ENCODE assay signal across 26 cellular contexts in the genomic region with DNA sequence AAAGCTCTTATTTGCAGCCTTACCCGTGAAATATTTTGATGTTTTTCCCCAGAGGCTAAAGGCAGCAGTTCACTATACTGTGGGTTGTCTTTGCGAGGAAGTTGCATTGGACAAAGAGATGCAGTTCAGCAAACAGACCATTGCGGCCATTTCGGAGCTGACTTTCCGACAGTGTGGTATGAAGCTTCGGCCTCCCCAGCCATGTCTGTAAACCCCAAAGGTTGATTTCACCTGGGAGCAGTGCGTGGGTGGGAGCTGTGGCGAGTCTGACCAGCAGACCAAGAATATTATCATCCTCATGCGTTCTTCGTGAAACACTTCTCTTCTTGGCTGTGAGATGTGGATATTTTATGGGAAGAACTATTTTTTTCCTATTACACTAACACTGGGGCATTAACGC. TPM values are rescaled to one million over a fixed set of nuclear protein-coding genes. Genes with fewer than 3 reads are reported as not detected.
DNase-seq lines count a peak whose midpoint lies in the region; ATAC-seq, FAIRE-seq and TF ChIP-seq lines count a peak whose summit lies in the region.
"Had no signal": no experiment of that assay in that cellular context is flagged by ENCODE, and none has a peak within 500 bp of the region (broad histone marks: within the 10 kb centered on the region; RNA-seq: fewer than 3 reads in every experiment).

No MANE protein-coding gene starts in this region.

- no peaks in the 10 kb centered on the region for H3K27me3 ChIP-seq in BLaER1 treated with 17β-estradiol and CSF1 and Interleukin-3, amounts not matched to agents 10 nM and 100 nM
- H3K27me3 ChIP-seq in Karpas-422 (ENCODE audit: low read length) (no peaks in the 10 kb centered on the region; the same call in 1 of the 2 replicates), K562 (ENCODE audit: control insufficient read depth in 2 of 2, insufficient read depth in 2 of 2, low read length in 2 of 2) (no peaks in the 10 kb centered on the region), neural progenitor cell (no peaks in the 10 kb centered on the region)
- H3K27me3 ChIP-seq: Peyer's patch had no signal

- TF ChIP-seq EP300 in K562 (IDR thresholded peaks at IDR 0.05; ENCODE audit: low read length), result no peak

- H3K4me3 Mint-ChIP-seq in neural progenitor cell, result no peak overlapping the region
- no peak overlapping the region for H3K4me3 Mint-ChIP-seq in natural killer cell treated with Interleukin-12 subunit alpha and Interleukin-12 subunit beta and Interleukin-15 and Interleukin-18, amount 100 ng/mL, for 72 hours
- H3K4me3 Mint-ChIP-seq: HFFc6 had no signal

- H3K4me2 ChIP-seq in BLaER1 treated with 17β-estradiol and CSF1 and Interleukin-3, amounts not matched to agents 10 nM and 100 nM, result peak overlapping the region in 8 of 11 experiments; percentile 88 to 98 (median 91); a peak in 15 of 22 replicates
- H3K4me2 ChIP-seq in Karpas-422 (ENCODE audit: low read depth, low read length, poor library complexity, severe bottlenecking), result peak overlapping the region; percentile 86
- no peak overlapping the region for H3K4me2 ChIP-seq in K562 (ENCODE audit: insufficient read depth, low read length)
- no peak overlapping the region for H3K4me2 ChIP-seq in neural progenitor cell

- H3K9me1 ChIP-seq in K562 (ENCODE audit: control insufficient read depth, insufficient read depth, low read length), result peaks cover 3% of the 10 kb centered on the region

- H3K4me3 ChIP-seq in BLaER1 treated with 17β-estradiol and CSF1 and Interleukin-3, amounts not matched to agents 10 nM and 100 nM, result no peak overlapping the region
- H3K4me3 ChIP-seq in Karpas-422 (ENCODE audit: low read length) (no peak overlapping the region), K562 (no peak overlapping the region), neural progenitor cell (no peak overlapping the region)
- H3K4me3 ChIP-seq: HAP-1, Peyer's patch had no signal

- no peak for TF ChIP-seq POLR2A in K562 (conservative IDR thresholded peaks at IDR 0.05)

- in situ Hi-C loops in K562 (cut with MboI), result loop anchor here (5.0 kb wide), 1 partner anchor 59 kb away; no protein-coding TSS in a partner anchor

- no peaks in the 10 kb centered on the region for H3K9me2 ChIP-seq in Karpas-422 (replicated peaks; ENCODE audit: insufficient read depth, low read length)

- no peak overlapping the region for H3K27ac ChIP-seq in BLaER1 treated with 17β-estradiol and CSF1 and Interleukin-3, amounts not matched to agents 10 nM and 100 nM
- H3K27ac ChIP-seq in Karpas-422 (ENCODE audit: low read length) (no peak overlapping the region; the same call in 1 of the 2 replicates), K562 (ENCODE audit: extremely low read depth, low read depth, low read length) (no peak overlapping the region), neural progenitor cell (no peak overlapping the region)
- H3K27ac ChIP-seq: C4-2B, HL-60, Peyer's patch had no signal

- peaks cover 15% of the 10 kb centered on the region for H3F3A ChIP-seq in neural progenitor cell (ENCODE audit: low read depth)

- peaks cover 4% of the 10 kb centered on the region for H3K27me3 Mint-ChIP-seq in neural progenitor cell (ENCODE audit: insufficient read depth, low read depth)
- no peaks in the 10 kb centered on the region for H3K27me3 Mint-ChIP-seq in natural killer cell treated with Interleukin-12 subunit alpha and Interleukin-12 subunit beta and Interleukin-15 and Interleukin-18, amount 100 ng/mL, for 72 hours
- H3K27me3 Mint-ChIP-seq: CD8-positive, alpha-beta memory T cell had no signal

- TF ChIP-seq CTCF in K562 (IDR thresholded peaks at IDR 0.05 in 2 of 3, conservative IDR thresholded peaks at IDR 0.05 in 1 of 3; ENCODE audit: insufficient read depth in 2 of 3, low read depth in 1 of 3, low read length in 3 of 3), result no peak
- TF ChIP-seq CTCF in neural progenitor cell (IDR thresholded peaks at IDR 0.05), result no peak

- peaks cover 0 to 26% (median 6%) of the 10 kb centered on the region in 11 experiments; a peak in 4 of 22 replicates for H3K36me3 ChIP-seq in BLaER1 treated with 17β-estradiol and CSF1 and Interleukin-3, amounts not matched to agents 10 nM and 100 nM
- no peaks in the 10 kb centered on the region for H3K36me3 ChIP-seq in Karpas-422 (ENCODE audit: insufficient read depth, low read length)
- H3K36me3 ChIP-seq in K562 (ENCODE audit: control insufficient read depth, insufficient read depth, low read length), result no peaks in the 10 kb centered on the region
- H3K36me3 ChIP-seq in neural progenitor cell, result no peaks in the 10 kb centered on the region
- H3K36me3 ChIP-seq: Peyer's patch had no signal

- POLR2A ChIA-PET in K562 (lab: Yijun Ruan, JAX), result interaction anchor here (0.6 to 1.9 kb wide), 5 partner anchors 9 to 488 kb away, joined by 3 to 9 read pairs (median 3); a partner anchor contains a TSS

- no peaks in the 10 kb centered on the region for H3K9me3 Mint-ChIP-seq in neural progenitor cell
- H3K9me3 Mint-ChIP-seq in natural killer cell treated with Interleukin-12 subunit alpha and Interleukin-12 subunit beta and Interleukin-15 and Interleukin-18, amount 100 ng/mL, for 72 hours, result no peaks in the 10 kb centered on the region
- H3K9me3 Mint-ChIP-seq: CD8-positive, alpha-beta memory T cell; HFFc6 had no signal

- ATAC-seq in K562 (no peak), HG03521 (IDR thresholded peaks at IDR 0.05; ENCODE audit: unreplicated experiment) (no peak), HG03342 (IDR thresholded peaks at IDR 0.05; ENCODE audit: unreplicated experiment) (no peak)
- ATAC-seq in natural killer cell treated with Interleukin-12 subunit alpha and Interleukin-12 subunit beta and Interleukin-15 and Interleukin-18, amount 100 ng/mL, for 72 hours, result no peak

- H3K4me1 Mint-ChIP-seq in neural progenitor cell, result peaks cover 43% of the 10 kb centered on the region
- H3K4me1 Mint-ChIP-seq in natural killer cell treated with Interleukin-12 subunit alpha and Interleukin-12 subunit beta and Interleukin-15 and Interleukin-18, amount 100 ng/mL, for 72 hours (ENCODE audit: low read depth in 2 of 2), result peaks cover 10 to 12% of the 10 kb centered on the region in 2 donors

- peaks cover 14 to 44% (median 39%) of the 10 kb centered on the region in 10 experiments for H3K4me1 ChIP-seq in BLaER1 treated with 17β-estradiol and CSF1 and Interleukin-3, amounts not matched to agents 10 nM and 100 nM
- H3K4me1 ChIP-seq in Karpas-422 (ENCODE audit: low read length) (peaks cover 40% of the 10 kb centered on the region), K562 (replicated peaks in 1 of 2; ENCODE audit: control insufficient read depth in 2 of 2, insufficient read depth in 2 of 2, low read length in 2 of 2) (peaks cover 9 to 20% of the 10 kb centered on the region in 2 experiments; a peak in 4 of 5 replicates), neural progenitor cell (peaks cover 4% of the 10 kb centered on the region)

- no peak for TF ChIP-seq RAD21 in K562 (CRISPR knock-in tag; conservative IDR thresholded peaks at IDR 0.05 in 1 of 2, IDR thresholded peaks at IDR 0.05 in 1 of 2)

- no peak for FAIRE-seq in K562 (lab: Jason Lieb, UNC)
- FAIRE-seq: GM18507 had no signal

- peaks cover 3% of the 10 kb centered on the region for H3K36me3 Mint-ChIP-seq in neural progenitor cell
- H3K36me3 Mint-ChIP-seq in natural killer cell treated with Interleukin-12 subunit alpha and Interleukin-12 subunit beta and Interleukin-15 and Interleukin-18, amount 100 ng/mL, for 72 hours, result no peaks in the 10 kb centered on the region

- peak overlapping the region in 4 of 11 experiments; percentile 4 to 20 (median 12); a peak in 4 of 22 replicates for H3K9ac ChIP-seq in BLaER1 treated with 17β-estradiol and CSF1 and Interleukin-3, amounts not matched to agents 10 nM and 100 nM
- H3K9ac ChIP-seq in Karpas-422 (ENCODE audit: low read length) (peak overlapping the region; percentile 15; the same call in 1 of the 2 replicates), K562 (ENCODE audit: insufficient read depth in 1 of 2, low read depth in 2 of 2, low read length in 2 of 2) (peak overlapping the region in 1 of 2 experiments; percentile 11; a peak in 1 of 4 replicates), neural progenitor cell (peak overlapping the region; percentile 4)

- no peaks in the 10 kb centered on the region for H3K9me3 ChIP-seq in BLaER1 treated with 17β-estradiol and CSF1 and Interleukin-3, amounts not matched to agents 10 nM and 100 nM (replicated peaks in 1 of 11)
- H3K9me3 ChIP-seq in Karpas-422 (ENCODE audit: low read length) (no peaks in the 10 kb centered on the region), K562 (replicated peaks; ENCODE audit: control insufficient read depth, insufficient read depth, low read depth, low read length) (no peaks in the 10 kb centered on the region), neural progenitor cell (ENCODE audit: low read depth) (no peaks in the 10 kb centered on the region)
- H3K9me3 ChIP-seq: HAP-1, Peyer's patch had no signal

- no peak overlapping the region for H3K27ac Mint-ChIP-seq in neural progenitor cell
- H3K27ac Mint-ChIP-seq in natural killer cell treated with Interleukin-12 subunit alpha and Interleukin-12 subunit beta and Interleukin-15 and Interleukin-18, amount 100 ng/mL, for 72 hours, result no peak overlapping the region
- H3K27ac Mint-ChIP-seq: HFFc6 had no signal

- BruUV-seq in K562 (replicated peaks; lab: Mats Ljungman, UMichigan), result no TSS peak

- H3K79me2 ChIP-seq in Karpas-422 (ENCODE audit: low read length) (peaks cover 42% of the 10 kb centered on the region), K562 (ENCODE audit: control insufficient read depth, insufficient read depth, low read length) (peaks cover 12% of the 10 kb centered on the region; the same call in 2 of the 3 replicates), neural progenitor cell (ENCODE audit: low read depth) (peaks cover 21% of the 10 kb centered on the region)

- no peaks in the 10 kb centered on the region; a peak in 1 of 22 replicates for H4K20me1 ChIP-seq in BLaER1 treated with 17β-estradiol and CSF1 and Interleukin-3, amounts not matched to agents 10 nM and 100 nM
- H4K20me1 ChIP-seq in Karpas-422 (ENCODE audit: insufficient read depth, low read depth, low read length), result no peaks in the 10 kb centered on the region
- no peaks in the 10 kb centered on the region for H4K20me1 ChIP-seq in K562 (replicated peaks; ENCODE audit: control insufficient read depth, insufficient read depth, low read length)
- no peaks in the 10 kb centered on the region for H4K20me1 ChIP-seq in neural progenitor cell (ENCODE audit: low read depth)

- intact Hi-C loops in K562 (cut with micrococcal nuclease) (no loop called here), head of caudate nucleus (cut with DNase I) (no loop called here)

- 66% methylated on average over 11 of the region's 11 CpGs for WGBS in K562 (ENCODE audit: insufficient coverage, low coverage, missing lambda C conversion rate)

- CTCF ChIA-PET in K562 (lab: Yijun Ruan, JAX; ENCODE audit: low intra/inter-chr PET ratio), result no interaction called here

- DNase-seq in Karpas-422 (peak; percentile 44), K562 (ENCODE audit: extremely low read depth in 1 of 4, low spot score in 3 of 4) (no peak), neural progenitor cell (ENCODE audit: low spot score) (no peak), head of caudate nucleus (no peak)
- DNase-seq in natural killer cell treated with Interleukin-12 subunit alpha and Interleukin-12 subunit beta and Interleukin-15 and Interleukin-18, amount 100 ng/mL, for 72 hours (ENCODE audit: low spot score), result no peak
- DNase-seq: CD8-positive, alpha-beta memory T cell; DMS 273 treated with DMSO at 0.1 percent for 48 hours; GF-D8; GOT3; HFFc6; MM.1S; NCI-H1694; NCI-H2029 treated with DMSO at 0.1 percent for 48 hours; NCI-H526 treated with DMSO at 0.1 percent for 48 hours; Peyer's patch; SHP77 treated with DMSO at 0.1 percent for 48 hours; T-helper 1 cell had no signal

- H2AFZ ChIP-seq in Karpas-422 (ENCODE audit: low read length) (peak overlapping the region; percentile 74; the same call in 1 of the 2 replicates), K562 (ENCODE audit: low read depth, low read length) (no peak overlapping the region), neural progenitor cell (replicated peaks) (no peak overlapping the region)

RNA-seq across cellular contexts. Expression of a gene that starts 3.6 kb away (rescaled TPM):
- total RNA-seq in Karpas-422 (2014; rRNA removed; shearing (Covaris generic); ENCODE audit: low replicate concordance), result 10.6 and 19.8 TPM in 2 replicates
- total RNA-seq in K562 (2011; cell fraction: chromatin; rRNA removed; ENCODE audit: low replicate concordance), result 7.7 and 8.5 TPM in 2 replicates
- total RNA-seq in K562 (2011; cell fraction: nucleolus; rRNA removed), result 5.1 and 5.8 TPM in 2 replicates
- 6.0 and 8.2 TPM in 2 replicates for total RNA-seq in K562 (2011; cell fraction: nucleoplasm; rRNA removed)
- total RNA-seq in K562 (2014; rRNA removed) (21.7 and 24.0 TPM in 2 replicates), K562 (2014; rRNA removed; fragmentation: Illumina TruSeq; extraction: Trizol) (31.8 and 33.4 TPM in 2 replicates), K562 (2015; rRNA removed; fragmentation: Illumina TruSeq; extraction: Trizol) (26.7 and 31.3 TPM in 2 replicates), K562 (2021) (27.1 and 28.9 TPM in 2 replicates), neural progenitor cell (ENCODE audit: low replicate concordance) (16.2 and 17.6 TPM in 2 replicates)
- polyA plus RNA-seq in K562 (2011; rRNA removed) (12.6 and 14.0 TPM in 2 replicates), K562 (2014; fragmentation: Illumina TruSeq; extraction: Trizol) (26.0 and 26.3 TPM in 2 replicates), K562 (2014; fragmentation: Nextera tagmentation; extraction: Ambion mirVana) (10 to 100 TPM; 10.2 to 16.4 TPM), K562 (2014; rRNA removed) (20.5 and 36.0 TPM in 2 replicates)
- polyA plus RNA-seq in K562 (2011; cell fraction: cytosol; rRNA removed), result 9.0 and 12.0 TPM in 2 replicates
- 4.9 and 6.3 TPM in 2 replicates for polyA plus RNA-seq in K562 (2011; cell fraction: nucleus; rRNA removed)
- 29.5 and 36.6 TPM in 2 replicates for polyA plus RNA-seq in K562 (2012)
- polyA minus RNA-seq in K562 (2011; rRNA and poly(A)+ RNA removed), result 4.9 and 5.4 TPM in 2 replicates
- 2.4 and 4.5 TPM in 2 replicates for polyA minus RNA-seq in K562 (2011; cell fraction: cytosol; rRNA and poly(A)+ RNA removed)
- 3.0 and 6.7 TPM in 2 replicates for polyA minus RNA-seq in K562 (2011; cell fraction: nucleus; rRNA and poly(A)+ RNA removed)
- total RNA-seq in natural killer cell treated with Interleukin-12 subunit alpha and Interleukin-12 subunit beta and Interleukin-15 and Interleukin-18, amount 100 ng/mL, for 72 hours, result 10 to 100 TPM; 12.6 to 20.7 TPM

RNA-seq across cellular contexts. Expression of a gene that starts 16.0 kb away (rescaled TPM):
- total RNA-seq in Karpas-422 (2014; rRNA removed; shearing (Covaris generic); ENCODE audit: low replicate concordance), result 0.34 and 3.5 TPM in 2 replicates
- total RNA-seq in K562 (2011; cell fraction: chromatin; rRNA removed; ENCODE audit: low replicate concordance), result 0.51 and 1.1 TPM in 2 replicates
- total RNA-seq in K562 (2011; cell fraction: nucleolus; rRNA removed), result 0.53 and 1.0 TPM in 2 replicates
- 1.0 and 1.3 TPM in 2 replicates for total RNA-seq in K562 (2011; cell fraction: nucleoplasm; rRNA removed)
- total RNA-seq in K562 (2014; rRNA removed) (0.29 TPM in 1 of 2 replicates, not detected in the other), K562 (2014; rRNA removed; fragmentation: Illumina TruSeq; extraction: Trizol) (0.11 and 0.19 TPM in 2 replicates), K562 (2015; rRNA removed; fragmentation: Illumina TruSeq; extraction: Trizol) (0.34 and 0.54 TPM in 2 replicates), K562 (2021) (0.51 TPM in 1 of 2 replicates, not detected in the other), neural progenitor cell (ENCODE audit: low replicate concordance) (1.3 TPM in 1 of 2 replicates, not detected in the other)
- polyA plus RNA-seq in K562 (2011; rRNA removed) (not detected in 2 replicates), K562 (2014; fragmentation: Illumina TruSeq; extraction: Trizol) (0.15 TPM in 2 replicates), K562 (2014; fragmentation: Nextera tagmentation; extraction: Ambion mirVana) (not detected), K562 (2014; rRNA removed) (0.08 TPM in 1 of 2 replicates, not detected in the other)
- not detected in 2 replicates for polyA plus RNA-seq in K562 (2011; cell fraction: cytosol; rRNA removed)
- 0.37 TPM in 1 of 2 replicates, not detected in the other for polyA plus RNA-seq in K562 (2011; cell fraction: nucleus; rRNA removed)
- 0.16 and 0.42 TPM in 2 replicates for polyA plus RNA-seq in K562 (2012)
- not detected in 2 replicates for polyA minus RNA-seq in K562 (2011; rRNA and poly(A)+ RNA removed)
- polyA minus RNA-seq in K562 (2011; cell fraction: cytosol; rRNA and poly(A)+ RNA removed), result not detected in 2 replicates
- not detected in 2 replicates for polyA minus RNA-seq in K562 (2011; cell fraction: nucleus; rRNA and poly(A)+ RNA removed)
- under 1 TPM; 0.45 to 0.61 TPM for total RNA-seq in natural killer cell treated with Interleukin-12 subunit alpha and Interleukin-12 subunit beta and Interleukin-15 and Interleukin-18, amount 100 ng/mL, for 72 hours
- total RNA-seq: A172, LHCN-M2 had no signal
- polyA plus RNA-seq: CD8-positive, alpha-beta memory T cell had no signal

RNA-seq across cellular contexts. Expression of a gene that starts 34.9 kb away (rescaled TPM):
- total RNA-seq in Karpas-422 (2014; rRNA removed; shearing (Covaris generic); ENCODE audit: low replicate concordance), result 65.3 and 78.8 TPM in 2 replicates
- 148 and 225 TPM in 2 replicates for total RNA-seq in K562 (2011; cell fraction: chromatin; rRNA removed; ENCODE audit: low replicate concordance)
- total RNA-seq in K562 (2011; cell fraction: nucleolus; rRNA removed), result 169 and 177 TPM in 2 replicates
- 160 and 163 TPM in 2 replicates for total RNA-seq in K562 (2011; cell fraction: nucleoplasm; rRNA removed)
- total RNA-seq in K562 (2014; rRNA removed), result 239 and 254 TPM in 2 replicates
- 152 and 177 TPM in 2 replicates for total RNA-seq in K562 (2014; rRNA removed; fragmentation: Illumina TruSeq; extraction: Trizol)
- total RNA-seq in K562 (2015; rRNA removed; fragmentation: Illumina TruSeq; extraction: Trizol), result 191 and 200 TPM in 2 replicates
- 339 and 353 TPM in 2 replicates for total RNA-seq in K562 (2021)
- 185 and 229 TPM in 2 replicates for polyA plus RNA-seq in K562 (2011; rRNA removed)
- polyA plus RNA-seq in K562 (2011; cell fraction: cytosol; rRNA removed), result 256 and 298 TPM in 2 replicates
- 137 and 184 TPM in 2 replicates for polyA plus RNA-seq in K562 (2011; cell fraction: nucleus; rRNA removed)
- polyA plus RNA-seq in K562 (2012), result 387 and 522 TPM in 2 replicates
- 402 and 513 TPM in 2 replicates for polyA plus RNA-seq in K562 (2014; fragmentation: Illumina TruSeq; extraction: Trizol)
- polyA plus RNA-seq in K562 (2014; fragmentation: Nextera tagmentation; extraction: Ambion mirVana), result 100 to 1,000 TPM; 292 to 542 TPM
- 257 and 270 TPM in 2 replicates for polyA plus RNA-seq in K562 (2014; rRNA removed)
- 230 and 264 TPM in 2 replicates for polyA minus RNA-seq in K562 (2011; rRNA and poly(A)+ RNA removed)
- polyA minus RNA-seq in K562 (2011; cell fraction: cytosol; rRNA and poly(A)+ RNA removed), result 167 and 254 TPM in 2 replicates
- 47.3 and 81.1 TPM in 2 replicates for polyA minus RNA-seq in K562 (2011; cell fraction: nucleus; rRNA and poly(A)+ RNA removed)
- total RNA-seq in neural progenitor cell (ENCODE audit: low replicate concordance), result 207 and 265 TPM in 2 replicates
- 100 to 1,000 TPM; 289 to 430 TPM for total RNA-seq in natural killer cell treated with Interleukin-12 subunit alpha and Interleukin-12 subunit beta and Interleukin-15 and Interleukin-18, amount 100 ng/mL, for 72 hours

RNA-seq across cellular contexts. Expression of a gene that starts 38.5 kb away (rescaled TPM):
- total RNA-seq in Karpas-422 (2014; rRNA removed; shearing (Covaris generic); ENCODE audit: low replicate concordance), result 42.9 and 61.9 TPM in 2 replicates
- 54.1 and 71.5 TPM in 2 replicates for total RNA-seq in K562 (2011; cell fraction: chromatin; rRNA removed; ENCODE audit: low replicate concordance)
- 37.0 and 45.7 TPM in 2 replicates for total RNA-seq in K562 (2011; cell fraction: nucleolus; rRNA removed)
- 49.3 and 71.1 TPM in 2 replicates for total RNA-seq in K562 (2011; cell fraction: nucleoplasm; rRNA removed)
- total RNA-seq in K562 (2014; rRNA removed), result 47.0 and 62.9 TPM in 2 replicates
- 66.5 and 67.3 TPM in 2 replicates for total RNA-seq in K562 (2014; rRNA removed; fragmentation: Illumina TruSeq; extraction: Trizol)
- 64.2 and 65.3 TPM in 2 replicates for total RNA-seq in K562 (2015; rRNA removed; fragmentation: Illumina TruSeq; extraction: Trizol)
- total RNA-seq in K562 (2021), result 74.8 and 78.9 TPM in 2 replicates
- 47.1 and 57.7 TPM in 2 replicates for polyA plus RNA-seq in K562 (2011; rRNA removed)
- 36.0 and 40.4 TPM in 2 replicates for polyA plus RNA-seq in K562 (2011; cell fraction: cytosol; rRNA removed)
- polyA plus RNA-seq in K562 (2011; cell fraction: nucleus; rRNA removed), result 17.7 and 20.4 TPM in 2 replicates
- 29.9 and 45.7 TPM in 2 replicates for polyA plus RNA-seq in K562 (2012)
- 53.3 and 54.9 TPM in 2 replicates for polyA plus RNA-seq in K562 (2014; fragmentation: Illumina TruSeq; extraction: Trizol)
- polyA plus RNA-seq in K562 (2014; fragmentation: Nextera tagmentation; extraction: Ambion mirVana), result 10 to 100 TPM; 59.2 to 71.7 TPM
- polyA plus RNA-seq in K562 (2014; rRNA removed), result 39.6 and 44.4 TPM in 2 replicates
- 78.7 and 100.0 TPM in 2 replicates for polyA minus RNA-seq in K562 (2011; rRNA and poly(A)+ RNA removed)
- 29.8 and 30.1 TPM in 2 replicates for polyA minus RNA-seq in K562 (2011; cell fraction: cytosol; rRNA and poly(A)+ RNA removed)
- 7.7 and 12.9 TPM in 2 replicates for polyA minus RNA-seq in K562 (2011; cell fraction: nucleus; rRNA and poly(A)+ RNA removed)
- 57.6 and 58.5 TPM in 2 replicates for total RNA-seq in neural progenitor cell (ENCODE audit: low replicate concordance)
- total RNA-seq in natural killer cell treated with Interleukin-12 subunit alpha and Interleukin-12 subunit beta and Interleukin-15 and Interleukin-18, amount 100 ng/mL, for 72 hours, result 10 to 100 TPM; 40.0 to 59.4 TPM

RNA-seq across cellular contexts. Expression of a gene that starts 41.0 kb away (rescaled TPM):
- total RNA-seq in Karpas-422 (2014; rRNA removed; shearing (Covaris generic); ENCODE audit: low replicate concordance), result 9.1 and 11.0 TPM in 2 replicates
- 22.7 and 32.6 TPM in 2 replicates for total RNA-seq in K562 (2011; cell fraction: chromatin; rRNA removed; ENCODE audit: low replicate concordance)
- 32.9 and 41.0 TPM in 2 replicates for total RNA-seq in K562 (2011; cell fraction: nucleolus; rRNA removed)
- 27.9 and 28.1 TPM in 2 replicates for total RNA-seq in K562 (2011; cell fraction: nucleoplasm; rRNA removed)
- 25.7 and 39.1 TPM in 2 replicates for total RNA-seq in K562 (2014; rRNA removed)
- total RNA-seq in K562 (2014; rRNA removed; fragmentation: Illumina TruSeq; extraction: Trizol), result 11.6 and 12.8 TPM in 2 replicates
- 20.2 and 22.7 TPM in 2 replicates for total RNA-seq in K562 (2015; rRNA removed; fragmentation: Illumina TruSeq; extraction: Trizol)
- 45.7 and 47.5 TPM in 2 replicates for total RNA-seq in K562 (2021)
- 8.0 and 19.6 TPM in 2 replicates for polyA plus RNA-seq in K562 (2011; rRNA removed)
- polyA plus RNA-seq in K562 (2011; cell fraction: cytosol; rRNA removed), result 11.8 and 15.9 TPM in 2 replicates
- 22.9 and 28.2 TPM in 2 replicates for polyA plus RNA-seq in K562 (2011; cell fraction: nucleus; rRNA removed)
- polyA plus RNA-seq in K562 (2012), result 37.1 and 37.2 TPM in 2 replicates
- polyA plus RNA-seq in K562 (2014; fragmentation: Illumina TruSeq; extraction: Trizol), result 30.2 and 31.2 TPM in 2 replicates
- 1 to 10 TPM; 2.6 to 2.9 TPM for polyA plus RNA-seq in K562 (2014; fragmentation: Nextera tagmentation; extraction: Ambion mirVana)
- 25.5 and 27.2 TPM in 2 replicates for polyA plus RNA-seq in K562 (2014; rRNA removed)
- 6.4 and 7.4 TPM in 2 replicates for polyA minus RNA-seq in K562 (2011; rRNA and poly(A)+ RNA removed)
- 11.3 and 18.9 TPM in 2 replicates for polyA minus RNA-seq in K562 (2011; cell fraction: cytosol; rRNA and poly(A)+ RNA removed)
- 12.4 and 16.8 TPM in 2 replicates for polyA minus RNA-seq in K562 (2011; cell fraction: nucleus; rRNA and poly(A)+ RNA removed)
- 9.3 and 21.3 TPM in 2 replicates for total RNA-seq in neural progenitor cell (ENCODE audit: low replicate concordance)
- total RNA-seq in natural killer cell treated with Interleukin-12 subunit alpha and Interleukin-12 subunit beta and Interleukin-15 and Interleukin-18, amount 100 ng/mL, for 72 hours, result 10 to 100 TPM; 20.7 to 23.7 TPM

Comparison
In these comparisons a context has a peak if more than half of its experiments do, and no peak if none do; other contexts are left out.
1. H3K4me2 ChIP-seq: peak in BLaER1 treated with 17β-estradiol and CSF1 and Interleukin-3, amounts not matched to agents 10 nM and 100 nM (8 of 11) and Karpas-422 (single experiment); none in K562 (single experiment) and neural progenitor cell (single experiment).